ENCODE assay signal across 25 cellular contexts in the genomic region with DNA sequence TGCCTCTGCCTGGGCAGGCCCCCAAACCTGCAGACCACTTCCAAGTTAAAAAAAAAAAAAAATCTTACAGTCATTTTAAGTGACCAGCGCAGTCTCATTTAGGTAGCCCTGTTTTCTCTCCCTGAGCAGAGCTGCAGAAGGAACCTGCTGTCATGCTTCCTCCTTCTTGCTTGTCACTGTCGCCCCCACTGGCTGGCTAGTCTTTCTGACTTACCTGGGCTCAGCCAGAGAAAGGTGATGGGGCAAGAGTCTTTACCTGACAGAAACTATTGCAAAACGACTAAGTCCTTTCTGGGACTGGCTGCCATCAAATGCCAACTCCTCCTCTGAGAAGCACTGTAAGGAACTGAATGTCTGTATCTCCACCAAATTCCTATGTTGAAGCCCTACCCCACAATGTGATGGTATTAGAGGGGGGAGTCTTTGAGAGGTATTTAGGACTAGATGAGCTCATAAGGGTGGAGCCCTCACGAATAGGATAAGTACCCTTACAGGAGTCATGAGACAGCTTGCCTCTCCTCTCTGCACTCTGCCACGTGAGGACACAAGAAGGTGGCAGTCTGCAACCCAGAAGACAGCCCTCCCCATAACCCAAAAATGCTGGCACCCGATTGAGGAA. TPM values are rescaled to one million over a fixed set of nuclear protein-coding genes. Genes with fewer than 3 reads are reported as not detected.
"Had no signal": no experiment of that assay in that cellular context is flagged by ENCODE, and none has a peak within 500 bp of the region (broad histone marks: within the 10 kb centered on the region; RNA-seq: fewer than 3 reads in every experiment).

No MANE protein-coding gene starts in this region.

- H3K9me3 ChIP-seq: body of pancreas, ovary, right lobe of liver, tibial nerve, uterus had no signal

- H3K4me1 ChIP-seq: right lobe of liver, uterus had no signal

- ATAC-seq: activated CD8-positive, alpha-beta memory T cell treated with anti-CD3 and anti-CD28 coated beads, Interleukin-2, amount 10 ng/mL, durations not matched to agents 7 days and 5 days; activated T-helper 17 cell treated with anti-CD3 and anti-CD28 coated beads, Interleukin-2, amount 50 U/mL, for 72 hours; body of pancreas; naive thymus-derived CD8-positive, alpha-beta T cell; right lobe of liver had no signal

- H3K4me3 Mint-ChIP-seq: activated CD4-positive, alpha-beta memory T cell treated with anti-CD3 and anti-CD28 coated beads, Interleukin-2, amount 10 ng/mL, durations not matched to agents 7 days and 5 days; activated CD8-positive, alpha-beta memory T cell treated with anti-CD3 and anti-CD28 coated beads, Interleukin-2, amount 10 ng/mL, durations not matched to agents 7 days and 5 days; activated naive CD8-positive, alpha-beta T cell treated with anti-CD3 and anti-CD28 coated beads, Interleukin-2, amount 10 ng/mL, durations not matched to agents 7 days and 5 days; activated T-helper 17 cell treated with anti-CD3 and anti-CD28 coated beads, Interleukin-2, amount 50 U/mL, for 72 hours; memory B cell; stimulated activated naive CD8-positive, alpha-beta T cell treated with anti-CD3 and anti-CD28 coated beads, Interleukin-15, Interleukin-2, amounts not matched to agents 100 ng/mL and 50 ng/mL, for 24 hours had no signal

- DNase-seq: activated CD4-positive, alpha-beta memory T cell treated with anti-CD3 and anti-CD28 coated beads, Interleukin-2, amount 10 ng/mL, durations not matched to agents 7 days and 5 days; activated CD4-positive, alpha-beta T cell treated with anti-CD3 and anti-CD28 coated beads for 4 hours; activated CD8-positive, alpha-beta memory T cell treated with anti-CD3 and anti-CD28 coated beads, Interleukin-2, amount 10 ng/mL, durations not matched to agents 7 days and 5 days; activated naive CD4-positive, alpha-beta T cell treated with Interleukin-2 at 50 U/mL for 16 hours; activated naive CD8-positive, alpha-beta T cell treated with anti-CD3 and anti-CD28 coated beads, Interleukin-2, amount 10 ng/mL, durations not matched to agents 7 days and 5 days; activated T-cell treated with anti-CD3 and anti-CD28 coated beads, Interleukin-2, amount 50 U/mL, for 1 hour; body of pancreas; central memory CD4-positive, alpha-beta T cell; dorsolateral prefrontal cortex; erythroblast; hypothalamus; kidney; left ventricle myocardium inferior; naive thymus-derived CD8-positive, alpha-beta T cell; ovary; right lobe of liver; small intestine; stimulated activated CD4-positive, alpha-beta T cell treated with anti-CD3 and anti-CD28 coated beads, Interleukin-15, amount 100 ng/mL, for 24 hours; stimulated activated CD4-positive, alpha-beta T cell treated with anti-CD3 and anti-CD28 coated beads, Interleukin-2, amount 100 ng/mL, for 48 hours; T-helper 2 cell; uterus had no signal

- H3K27ac Mint-ChIP-seq: activated CD4-positive, alpha-beta memory T cell treated with anti-CD3 and anti-CD28 coated beads, Interleukin-2, amount 10 ng/mL, durations not matched to agents 7 days and 5 days; activated CD8-positive, alpha-beta memory T cell treated with anti-CD3 and anti-CD28 coated beads, Interleukin-2, amount 10 ng/mL, durations not matched to agents 7 days and 5 days; activated naive CD8-positive, alpha-beta T cell treated with anti-CD3 and anti-CD28 coated beads, Interleukin-2, amount 10 ng/mL, durations not matched to agents 7 days and 5 days; activated T-helper 17 cell treated with anti-CD3 and anti-CD28 coated beads, Interleukin-2, amount 50 U/mL, for 72 hours; memory B cell; naive thymus-derived CD8-positive, alpha-beta T cell; stimulated activated naive CD8-positive, alpha-beta T cell treated with anti-CD3 and anti-CD28 coated beads, Interleukin-15, Interleukin-2, amounts not matched to agents 100 ng/mL and 50 ng/mL, for 24 hours had no signal

- H3K27me3 ChIP-seq: body of pancreas, ovary, right lobe of liver, uterus had no signal

- H3K36me3 ChIP-seq: left ventricle myocardium inferior, ovary, right lobe of liver, tibial nerve, uterus had no signal

- H3K4me3 ChIP-seq: body of pancreas, dorsolateral prefrontal cortex, left ventricle myocardium inferior, ovary, right lobe of liver, tibial nerve, uterus had no signal

- H3K9me3 Mint-ChIP-seq: activated CD4-positive, alpha-beta memory T cell treated with anti-CD3 and anti-CD28 coated beads, Interleukin-2, amount 10 ng/mL, durations not matched to agents 7 days and 5 days; activated T-helper 17 cell treated with anti-CD3 and anti-CD28 coated beads, Interleukin-2, amount 50 U/mL, for 72 hours; memory B cell had no signal

- H3K27ac ChIP-seq: body of pancreas, dorsolateral prefrontal cortex, left ventricle myocardium inferior, ovary, right lobe of liver, tibial nerve, uterus had no signal

- H3K36me3 Mint-ChIP-seq: activated CD8-positive, alpha-beta memory T cell treated with anti-CD3 and anti-CD28 coated beads, Interleukin-2, amount 10 ng/mL, durations not matched to agents 7 days and 5 days; activated naive CD8-positive, alpha-beta T cell treated with anti-CD3 and anti-CD28 coated beads, Interleukin-2, amount 10 ng/mL, durations not matched to agents 7 days and 5 days had no signal

RNA-seq across cellular contexts. Expression of a gene that starts 58.4 kb away (rescaled TPM):
- total RNA-seq: activated CD4-positive, alpha-beta memory T cell treated with anti-CD3 and anti-CD28 coated beads, Interleukin-2, amount 10 ng/mL, durations not matched to agents 7 days and 5 days; activated CD8-positive, alpha-beta memory T cell treated with anti-CD3 and anti-CD28 coated beads, Interleukin-2, amount 10 ng/mL, durations not matched to agents 7 days and 5 days; activated naive CD8-positive, alpha-beta T cell treated with anti-CD3 and anti-CD28 coated beads, Interleukin-2, amount 10 ng/mL, durations not matched to agents 7 days and 5 days; activated T-helper 17 cell treated with anti-CD3 and anti-CD28 coated beads, Interleukin-2, amount 50 U/mL, for 72 hours had no signal
- polyA plus RNA-seq: naive thymus-derived CD8-positive, alpha-beta T cell had no signal
